ENCODE assay signal across 14 cellular contexts in the genomic region with DNA sequence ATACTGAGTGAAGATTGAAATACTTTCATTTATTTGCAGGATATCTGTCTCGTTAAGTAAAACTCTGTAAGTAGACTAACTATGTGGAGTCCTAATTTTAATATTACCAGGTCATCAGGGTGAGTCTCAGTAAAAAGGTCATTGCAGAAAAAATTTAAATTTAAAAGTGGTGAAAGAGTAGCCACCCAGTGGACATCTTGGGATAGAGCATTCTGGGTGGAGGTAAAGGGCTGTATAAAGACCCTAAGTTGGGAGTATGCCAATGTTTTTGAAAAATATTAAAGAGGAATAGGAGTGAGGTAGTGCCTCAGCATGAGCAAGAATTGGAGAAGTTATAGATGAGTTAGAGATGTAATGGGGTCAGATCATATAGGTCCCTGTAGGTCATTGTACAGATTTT.
DNase-seq lines count a peak whose midpoint lies in the region; ATAC-seq, FAIRE-seq and TF ChIP-seq lines count a peak whose summit lies in the region.
"Had no signal": no experiment of that assay in that cellular context is flagged by ENCODE, and none has a peak within 500 bp of the region (broad histone marks: within the 10 kb centered on the region; RNA-seq: fewer than 3 reads in every experiment).

No MANE protein-coding gene starts in this region.

- no peak overlapping the region for H3K4me3 ChIP-seq in bronchial epithelial cell (ENCODE audit: low read depth, low read length)
- H3K4me3 ChIP-seq: upper lobe of left lung had no signal

- TF ChIP-seq CTCF in bronchial epithelial cell (IDR thresholded peaks at IDR 0.05; ENCODE audit: insufficient read depth, low read length, severe bottlenecking) = peak; percentile 30
- TF ChIP-seq CTCF in neural crest cell (conservative IDR thresholded peaks at IDR 0.05) = peak; percentile 58

- no peak for ATAC-seq in HG02870 (IDR thresholded peaks at IDR 0.05; ENCODE audit: unreplicated experiment)
- ATAC-seq: activated CD4-positive, alpha-beta T cell treated with anti-CD3 and anti-CD28 coated beads for 36 hours had no signal

- no peaks in the 10 kb centered on the region for H3K36me3 ChIP-seq in bronchial epithelial cell (ENCODE audit: control insufficient read depth, insufficient read depth, low read length)
- H3K36me3 ChIP-seq: upper lobe of left lung had no signal

- no peaks in the 10 kb centered on the region for H3K36me3 Mint-ChIP-seq in neural crest cell (ENCODE audit: low read depth)

- DNase-seq in DMS53 (lab: John Stamatoyannopoulos, UW) = peak; percentile 27
- DNase-seq in DMS53 treated with DMSO at 0.1 percent for 48 hours (lab: John Stamatoyannopoulos, UW; ENCODE audit: unreplicated experiment) = no peak
- peak; percentile 3 to 14 for DNase-seq in Kasumi-1 (lab: John Stamatoyannopoulos, UW)
- DNase-seq in bronchial epithelial cell (ENCODE audit: low read depth) = no peak
- DNase-seq in neural crest cell (ENCODE audit: low read depth, low spot score) = no peak
- DNase-seq in NK-92 (lab: John Stamatoyannopoulos, UW; ENCODE audit: unreplicated experiment) = no peak
- no peak for DNase-seq in HuH-7.5 (ENCODE audit: low spot score)
- DNase-seq: activated CD4-positive, alpha-beta T cell treated with anti-CD3 and anti-CD28 coated beads for 36 hours; DMS79 treated with DMSO at 0.1 percent for 48 hours; NCI-H1105 treated with DMSO at 0.1 percent for 48 hours; NCI-H526; small intestine; upper lobe of left lung had no signal

- H3K27me3 Mint-ChIP-seq in neural crest cell (ENCODE audit: low read depth) = no peaks in the 10 kb centered on the region

- no peak overlapping the region for H3K27ac Mint-ChIP-seq in neural crest cell (ENCODE audit: unreplicated experiment)
- H3K27ac Mint-ChIP-seq: activated CD4-positive, alpha-beta T cell treated with anti-CD3 and anti-CD28 coated beads for 36 hours had no signal

- peaks cover 4% of the 10 kb centered on the region for H3K9me3 Mint-ChIP-seq in neural crest cell

- FAIRE-seq in bronchial epithelial cell (lab: Jason Lieb, UNC) = no peak
- FAIRE-seq: small intestine had no signal

- no peak overlapping the region for H3K4me3 Mint-ChIP-seq in neural crest cell
- H3K4me3 Mint-ChIP-seq: activated CD4-positive, alpha-beta T cell treated with anti-CD3 and anti-CD28 coated beads for 36 hours had no signal

- H3K27me3 ChIP-seq in bronchial epithelial cell (ENCODE audit: control insufficient read depth, insufficient read depth, low read length) = no peaks in the 10 kb centered on the region
- H3K27me3 ChIP-seq: upper lobe of left lung had no signal

- no peaks in the 10 kb centered on the region for H3K4me1 Mint-ChIP-seq in neural crest cell
- H3K4me1 Mint-ChIP-seq: activated CD4-positive, alpha-beta T cell treated with anti-CD3 and anti-CD28 coated beads for 36 hours had no signal

Comparison
In these comparisons a context has a peak if more than half of its experiments do, and no peak if none do; other contexts are left out.
1. DNase-seq: peak in DMS53 (single experiment) and Kasumi-1 (2 of 2); none in DMS53 treated with DMSO at 0.1 percent for 48 hours (single experiment), bronchial epithelial cell (single experiment), neural crest cell (single experiment), NK-92 (single experiment) and HuH-7.5 (single experiment).